ENCODE assay signal across 9 cellular contexts in the genomic region with DNA sequence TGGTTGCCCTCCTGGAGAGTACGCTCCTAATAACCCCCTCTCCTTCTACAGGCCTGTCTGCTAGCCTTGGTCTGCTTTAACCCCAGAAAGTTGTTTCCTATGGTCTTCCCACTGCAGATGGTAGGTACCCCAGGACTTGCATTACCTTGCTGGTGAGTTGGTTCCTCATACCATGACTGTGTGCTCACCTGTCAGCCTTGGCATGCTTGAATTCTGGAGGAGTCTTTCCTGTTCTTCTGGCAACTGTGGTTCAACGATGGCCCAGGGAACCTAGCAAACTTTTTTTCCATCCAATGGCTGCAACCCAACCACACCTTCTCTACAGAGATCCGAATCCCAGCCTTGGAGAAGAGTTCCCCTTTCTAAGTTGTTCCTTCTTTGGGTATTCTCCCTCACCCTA.
"Had no signal": no experiment of that assay in that cellular context is flagged by ENCODE, and none has a peak within 500 bp of the region (broad histone marks: within the 10 kb centered on the region; RNA-seq: fewer than 3 reads in every experiment).

No MANE protein-coding gene starts in this region.

- ATAC-seq: GM23338, K562 had no signal

- FAIRE-seq: H1, H54, HTR-8/SVneo, K562 had no signal

- H3K4me3 Mint-ChIP-seq: GM23338, H9 had no signal

- DNase-seq: H9, HCEC 1CT, IMR-90, KG1 had no signal

- H3K4me2 ChIP-seq: GM23338 had no signal

- H3K4me3 ChIP-seq: GM23338, K562 had no signal

- H3K27ac Mint-ChIP-seq: GM23338 had no signal

- H3K9me3 Mint-ChIP-seq: GM23338, H9 had no signal

- H2AFZ ChIP-seq: GM23338 had no signal
